23 cellular contexts compared by ENCODE assay signal in the genomic region with DNA sequence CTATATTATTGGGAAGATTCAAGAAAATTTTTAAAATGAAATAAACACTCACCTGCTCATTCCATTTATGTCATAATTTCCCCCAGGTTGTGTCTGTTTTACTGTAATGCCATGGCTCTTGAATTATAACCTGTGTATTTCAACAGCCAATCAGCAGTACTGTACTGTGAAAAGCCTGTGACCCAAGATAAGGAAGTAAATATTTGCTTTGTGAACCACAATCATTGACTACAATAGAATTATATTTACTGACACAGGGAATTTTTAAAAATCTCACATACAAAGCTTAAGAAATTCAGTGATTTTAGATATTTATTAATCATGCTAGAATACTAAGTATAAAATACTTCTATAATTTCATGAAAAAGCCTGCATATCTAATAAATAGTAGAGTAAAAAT. TPM values are rescaled to one million over a fixed set of nuclear protein-coding genes. Genes with fewer than 3 reads are reported as not detected.
DNase-seq lines count a peak whose midpoint lies in the region; ATAC-seq and TF ChIP-seq lines count a peak whose summit lies in the region.
"Had no signal": no experiment of that assay in that cellular context is flagged by ENCODE, and none has a peak within 500 bp of the region (broad histone marks: within the 10 kb centered on the region; RNA-seq: fewer than 3 reads in every experiment).

No MANE protein-coding gene starts in this region.

- TF ChIP-seq RAD21 in SK-N-SH (IDR thresholded peaks at IDR 0.05; ENCODE audit: low read length), result no peak

- TF ChIP-seq EP300 in SK-N-SH (IDR thresholded peaks at IDR 0.05; ENCODE audit: borderline replicate concordance in 1 of 2, low read depth in 1 of 2, low read length in 1 of 2), result no peak

- H3K4me3 ChIP-seq in SK-N-SH (ENCODE audit: low read depth in 2 of 2, low read length in 1 of 2), result no peak overlapping the region
- H3K4me3 ChIP-seq: hepatocyte, K562, sigmoid colon, upper lobe of left lung had no signal

- H3K4me1 ChIP-seq in SK-N-SH (ENCODE audit: control insufficient read depth in 1 of 2, insufficient read depth in 2 of 2, low read depth in 1 of 2, low read length in 1 of 2), result no peaks in the 10 kb centered on the region; a peak in 2 of 4 replicates

- no peaks in the 10 kb centered on the region for H3K27me3 ChIP-seq in SK-N-SH (ENCODE audit: insufficient read depth)

- no peaks in the 10 kb centered on the region for H4K20me1 ChIP-seq in SK-N-SH (ENCODE audit: insufficient read depth)

- H3K9ac ChIP-seq in SK-N-SH, result no peak overlapping the region

- peak overlapping the region; percentile 43 for H3K27ac ChIP-seq in epithelial cell of prostate
- H3K27ac ChIP-seq in SK-N-SH (ENCODE audit: low read depth in 2 of 2, low read length in 1 of 2), result no peak overlapping the region
- H3K27ac ChIP-seq: hepatocyte, sigmoid colon, upper lobe of left lung had no signal

- DNase-seq in DMS153 (lab: John Stamatoyannopoulos, UW), result peak; percentile 81
- DNase-seq in LoVo (ENCODE audit: low spot score), result peak; percentile 16
- DNase-seq in OCI-M1 (lab: John Stamatoyannopoulos, UW), result peak; percentile 70
- DNase-seq in epithelial cell of prostate (ENCODE audit: low read depth, low spot score), result no peak
- no peak for DNase-seq in kidney glomerular epithelial cell (lab: John Stamatoyannopoulos, UW)
- DNase-seq in SK-N-SH, result no peak
- DNase-seq: activated CD4-positive, alpha-beta T cell treated with anti-CD3 and anti-CD28 coated beads, Interleukin-2, amount 10 ng/mL, durations not matched to agents 7 days and 5 days; activated CD8-positive, alpha-beta memory T cell treated with anti-CD3 and anti-CD28 coated beads, Interleukin-2, amount 50 U/mL, for 4 hours; activated naive CD8-positive, alpha-beta T cell treated with anti-CD3 and anti-CD28 coated beads for 36 hours; foreskin melanocyte; immature natural killer cell; sigmoid colon; T-cell; upper lobe of left lung had no signal

- POLR2A ChIA-PET in SK-N-SH (lab: Yijun Ruan, JAX), result no interaction called here

- ATAC-seq in GM18502 (IDR thresholded peaks at IDR 0.05; ENCODE audit: poor library complexity, unreplicated experiment) (no peak), GM21528 (IDR thresholded peaks at IDR 0.05; ENCODE audit: low FRiP score, unreplicated experiment) (no peak)
- ATAC-seq: activated T-helper 17 cell treated with anti-CD3 and anti-CD28 coated beads, Interleukin-2, amount 50 U/mL, for 72 hours; esophagus mucosa; HCT116; K562; Panc1; T-cell had no signal

- H3K36me3 ChIP-seq in SK-N-SH (replicated peaks in 1 of 2; ENCODE audit: control insufficient read depth in 1 of 2, insufficient read depth in 2 of 2, low read length in 1 of 2), result peaks cover 0 to 4% of the 10 kb centered on the region in 2 experiments
- H3K36me3 ChIP-seq: sigmoid colon, upper lobe of left lung had no signal

- no peak for TF ChIP-seq CTCF in SK-N-SH (IDR thresholded peaks at IDR 0.05)

- no peaks in the 10 kb centered on the region for H3K9me3 ChIP-seq in SK-N-SH
- H3K9me3 ChIP-seq: sigmoid colon, upper lobe of left lung had no signal

- no peak overlapping the region for H2AFZ ChIP-seq in SK-N-SH (ENCODE audit: low read depth)
- H2AFZ ChIP-seq: hepatocyte had no signal

- H3F3A ChIP-seq in SK-N-SH (replicated peaks; ENCODE audit: insufficient read depth), result no peaks in the 10 kb centered on the region

- no peaks in the 10 kb centered on the region; the same call in 1 of the 2 replicates for H3K79me2 ChIP-seq in SK-N-SH (ENCODE audit: insufficient read depth)
- H3K79me2 ChIP-seq: hepatocyte had no signal

- CTCF ChIA-PET in SK-N-SH (lab: Yijun Ruan, JAX), result interaction anchor here (1.4 kb wide), 1 partner anchor 14 kb away, joined by 6 read pairs; no protein-coding TSS in a partner anchor

- no peaks in the 10 kb centered on the region for H3K9me2 ChIP-seq in SK-N-SH

- H3K4me2 ChIP-seq in SK-N-SH, result no peak overlapping the region
- H3K4me2 ChIP-seq: hepatocyte had no signal

TF ChIP-seq in SK-N-SH, 30 proteins besides CTCF, POLR2A, EP300 and RAD21:
- TF ChIP-seq, protein P1, sequence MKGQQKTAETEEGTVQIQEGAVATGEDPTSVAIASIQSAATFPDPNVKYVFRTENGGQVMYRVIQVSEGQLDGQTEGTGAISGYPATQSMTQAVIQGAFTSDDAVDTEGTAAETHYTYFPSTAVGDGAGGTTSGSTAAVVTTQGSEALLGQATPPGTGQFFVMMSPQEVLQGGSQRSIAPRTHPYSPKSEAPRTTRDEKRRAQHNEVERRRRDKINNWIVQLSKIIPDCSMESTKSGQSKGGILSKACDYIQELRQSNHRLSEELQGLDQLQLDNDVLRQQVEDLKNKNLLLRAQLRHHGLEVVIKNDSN (IDR thresholded peaks at IDR 0.05; ENCODE audit: borderline replicate concordance, low read depth), result no peak
- TF ChIP-seq NFIC (IDR thresholded peaks at IDR 0.05; ENCODE audit: borderline replicate concordance) (no peak), MXI1 (IDR thresholded peaks at IDR 0.05; ENCODE audit: low read depth, low read length) (no peak), EZH2phosphoT487 (IDR thresholded peaks at IDR 0.05; ENCODE audit: borderline replicate concordance, low read depth) (no peak), TAF1 (IDR thresholded peaks at IDR 0.05; ENCODE audit: borderline replicate concordance, low read depth, low read length) (no peak), GABPA (IDR thresholded peaks at IDR 0.05; ENCODE audit: low read depth) (no peak), RFX5 (IDR thresholded peaks at IDR 0.05; ENCODE audit: low read length) (no peak), TEAD4 (IDR thresholded peaks at IDR 0.05; ENCODE audit: borderline replicate concordance, insufficient read depth) (no peak), NRF1 (IDR thresholded peaks at IDR 0.05; ENCODE audit: low read depth, low read length) (no peak), SMC3 (IDR thresholded peaks at IDR 0.05; ENCODE audit: low read depth, low read length) (no peak), GATA2 (CRISPR knock-in tag; IDR thresholded peaks at IDR 0.05) (no peak), FOXM1 (IDR thresholded peaks at IDR 0.05; ENCODE audit: low read depth) (no peak), TCF12 (IDR thresholded peaks at IDR 0.05) (no peak), RXRA (IDR thresholded peaks at IDR 0.05; ENCODE audit: borderline replicate concordance, low read depth) (no peak), ELF1 (IDR thresholded peaks at IDR 0.05) (no peak), POLR2AphosphoS5 (IDR thresholded peaks at IDR 0.05; ENCODE audit: low read depth, low read length) (no peak)
- TF ChIP-seq, protein P2, sequence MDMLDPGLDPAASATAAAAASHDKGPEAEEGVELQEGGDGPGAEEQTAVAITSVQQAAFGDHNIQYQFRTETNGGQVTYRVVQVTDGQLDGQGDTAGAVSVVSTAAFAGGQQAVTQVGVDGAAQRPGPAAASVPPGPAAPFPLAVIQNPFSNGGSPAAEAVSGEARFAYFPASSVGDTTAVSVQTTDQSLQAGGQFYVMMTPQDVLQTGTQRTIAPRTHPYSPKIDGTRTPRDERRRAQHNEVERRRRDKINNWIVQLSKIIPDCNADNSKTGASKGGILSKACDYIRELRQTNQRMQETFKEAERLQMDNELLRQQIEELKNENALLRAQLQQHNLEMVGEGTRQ (IDR thresholded peaks at IDR 0.05; ENCODE audit: borderline replicate concordance, low read depth, low read length), result no peak
- TF ChIP-seq, protein P3, sequence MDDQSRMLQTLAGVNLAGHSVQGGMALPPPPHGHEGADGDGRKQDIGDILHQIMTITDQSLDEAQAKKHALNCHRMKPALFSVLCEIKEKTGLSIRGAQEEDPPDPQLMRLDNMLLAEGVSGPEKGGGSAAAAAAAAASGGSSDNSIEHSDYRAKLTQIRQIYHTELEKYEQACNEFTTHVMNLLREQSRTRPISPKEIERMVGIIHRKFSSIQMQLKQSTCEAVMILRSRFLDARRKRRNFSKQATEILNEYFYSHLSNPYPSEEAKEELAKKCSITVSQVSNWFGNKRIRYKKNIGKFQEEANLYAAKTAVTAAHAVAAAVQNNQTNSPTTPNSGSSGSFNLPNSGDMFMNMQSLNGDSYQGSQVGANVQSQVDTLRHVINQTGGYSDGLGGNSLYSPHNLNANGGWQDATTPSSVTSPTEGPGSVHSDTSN (IDR thresholded peaks at IDR 0.05), result no peak
- TF ChIP-seq, protein P4, sequence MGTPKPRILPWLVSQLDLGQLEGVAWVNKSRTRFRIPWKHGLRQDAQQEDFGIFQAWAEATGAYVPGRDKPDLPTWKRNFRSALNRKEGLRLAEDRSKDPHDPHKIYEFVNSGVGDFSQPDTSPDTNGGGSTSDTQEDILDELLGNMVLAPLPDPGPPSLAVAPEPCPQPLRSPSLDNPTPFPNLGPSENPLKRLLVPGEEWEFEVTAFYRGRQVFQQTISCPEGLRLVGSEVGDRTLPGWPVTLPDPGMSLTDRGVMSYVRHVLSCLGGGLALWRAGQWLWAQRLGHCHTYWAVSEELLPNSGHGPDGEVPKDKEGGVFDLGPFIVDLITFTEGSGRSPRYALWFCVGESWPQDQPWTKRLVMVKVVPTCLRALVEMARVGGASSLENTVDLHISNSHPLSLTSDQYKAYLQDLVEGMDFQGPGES (IDR thresholded peaks at IDR 0.05; ENCODE audit: low read depth, low read length), result no peak
- TF ChIP-seq, protein P5, sequence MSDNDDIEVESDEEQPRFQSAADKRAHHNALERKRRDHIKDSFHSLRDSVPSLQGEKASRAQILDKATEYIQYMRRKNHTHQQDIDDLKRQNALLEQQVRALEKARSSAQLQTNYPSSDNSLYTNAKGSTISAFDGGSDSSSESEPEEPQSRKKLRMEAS (IDR thresholded peaks at IDR 0.05; ENCODE audit: low read depth), result no peak

RNA-seq across cellular contexts. Expression of a gene that starts 6.0 kb away (rescaled TPM):
- 1.3 and 1.4 TPM in 2 replicates for polyA plus RNA-seq in SK-N-SH (2012; rRNA removed)
- polyA plus RNA-seq in SK-N-SH (2012; cell fraction: cytosol; rRNA removed), result 1.1 and 1.3 TPM in 2 replicates
- 2.1 and 3.5 TPM in 2 replicates for polyA plus RNA-seq in SK-N-SH (2012; cell fraction: nucleus; rRNA removed)
- polyA plus RNA-seq: CD14-positive monocyte had no signal

Comparison
In these comparisons a context has a peak if more than half of its experiments do, and no peak if none do; other contexts are left out.
1. DNase-seq: peak in DMS153 (single experiment), LoVo (single experiment) and OCI-M1 (single experiment); none in epithelial cell of prostate (single experiment), kidney glomerular epithelial cell (single experiment) and SK-N-SH (single experiment).